16 cellular contexts compared by ENCODE assay signal in the genomic region with DNA sequence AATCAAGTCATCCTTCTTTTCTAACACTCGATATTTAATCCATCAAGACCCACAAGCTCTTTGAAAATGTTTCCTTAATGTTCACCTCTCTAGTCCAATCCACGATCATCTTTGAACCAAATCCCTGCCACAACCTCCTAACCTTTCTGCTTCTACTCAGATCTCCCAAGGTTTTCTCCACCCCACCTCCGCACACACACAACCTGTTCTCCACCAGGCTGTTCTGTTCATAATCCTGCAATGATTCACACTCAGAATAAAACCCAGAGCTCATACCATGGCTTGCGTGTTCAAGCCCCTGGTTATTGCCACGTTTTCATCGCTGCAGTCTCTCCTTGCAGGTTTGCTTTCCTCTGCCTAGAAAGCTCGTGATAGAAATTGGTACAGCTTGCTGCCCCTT. TPM values are rescaled to one million over a fixed set of nuclear protein-coding genes. Genes with fewer than 3 reads are reported as not detected.
DNase-seq lines count a peak whose midpoint lies in the region; ATAC-seq and TF ChIP-seq lines count a peak whose summit lies in the region.
"Had no signal": no experiment of that assay in that cellular context is flagged by ENCODE, and none has a peak within 500 bp of the region (broad histone marks: within the 10 kb centered on the region; RNA-seq: fewer than 3 reads in every experiment).

No MANE protein-coding gene starts in this region.

- peaks cover 9% of the 10 kb centered on the region for H3K4me1 ChIP-seq in mesodermal cell (ENCODE audit: control insufficient read depth, insufficient read depth, low read length, poor library complexity, severe bottlenecking)
- no peaks in the 10 kb centered on the region for H3K4me1 ChIP-seq in uterus

- WGBS in mesodermal cell (ENCODE audit: insufficient coverage in 2 of 2), 2 experiments, result 96% methylated on average over 6 to 7 of the region's 7 CpGs

- ATAC-seq in natural killer cell, result no peak
- ATAC-seq in natural killer cell treated with Interleukin-12 subunit alpha and Interleukin-12 subunit beta and Interleukin-15 and Interleukin-18, amount 100 ng/mL, for 72 hours, result no peak
- ATAC-seq in HG02938 (IDR thresholded peaks at IDR 0.05; ENCODE audit: unreplicated experiment), result no peak
- ATAC-seq in HG03378 (IDR thresholded peaks at IDR 0.05; ENCODE audit: unreplicated experiment), result no peak
- ATAC-seq: PC-3 had no signal

- H3K4me3 ChIP-seq in mesodermal cell (ENCODE audit: extremely low read depth, insufficient read depth, low read length, poor library complexity, severe bottlenecking) (no peak overlapping the region), uterus (no peak overlapping the region)
- H3K4me3 ChIP-seq: BLaER1 treated with 17β-estradiol and CSF1 and Interleukin-3, amounts not matched to agents 10 nM and 100 nM had no signal

- no peak for TF ChIP-seq POLR2A in uterus (IDR thresholded peaks at IDR 0.05)

- intact Hi-C loops in natural killer cell (cut with micrococcal nuclease) (loop anchor here (10.0 kb wide), 2 partner anchors 189 to 681 kb away; no protein-coding TSS in a partner anchor), uterus (cut with DNase I; ENCODE audit: low total_unique reads) (no loop called here)

- H3K27ac ChIP-seq in mesodermal cell (ENCODE audit: low read depth, low read length, severe bottlenecking) (peak overlapping the region; percentile 2), uterus (no peak overlapping the region)
- H3K27ac ChIP-seq: 22Rv1; BLaER1 treated with 17β-estradiol and CSF1 and Interleukin-3, amounts not matched to agents 10 nM and 100 nM; KMS-11 had no signal

- peak; percentile 10 for DNase-seq in DMS53 (lab: John Stamatoyannopoulos, UW)
- DNase-seq in DMS53 treated with DMSO at 0.1 percent for 48 hours (lab: John Stamatoyannopoulos, UW; ENCODE audit: unreplicated experiment), result no peak
- no peak for DNase-seq in natural killer cell
- no peak for DNase-seq in natural killer cell treated with Interleukin-12 subunit alpha and Interleukin-12 subunit beta and Interleukin-15 and Interleukin-18, amount 100 ng/mL, for 72 hours (ENCODE audit: low spot score)
- no peak for DNase-seq in uterus
- DNase-seq: NCI-H1092, NCI-H2107, NCI-H226, NCI-H526 treated with DMSO at 0.1 percent for 48 hours, PC-3 had no signal

- peaks cover 0 to 2% of the 10 kb centered on the region in 2 donors for H3K27me3 Mint-ChIP-seq in natural killer cell (ENCODE audit: low read depth in 2 of 2)
- no peaks in the 10 kb centered on the region for H3K27me3 Mint-ChIP-seq in natural killer cell treated with Interleukin-12 subunit alpha and Interleukin-12 subunit beta and Interleukin-15 and Interleukin-18, amount 100 ng/mL, for 72 hours

- no peak for TF ChIP-seq CTCF in natural killer cell (IDR thresholded peaks at IDR 0.05)
- TF ChIP-seq CTCF in uterus (IDR thresholded peaks at IDR 0.05), result no peak

- no peaks in the 10 kb centered on the region for H3K9me3 Mint-ChIP-seq in natural killer cell
- no peaks in the 10 kb centered on the region for H3K9me3 Mint-ChIP-seq in natural killer cell treated with Interleukin-12 subunit alpha and Interleukin-12 subunit beta and Interleukin-15 and Interleukin-18, amount 100 ng/mL, for 72 hours

- H3K4me3 Mint-ChIP-seq in natural killer cell, result no peak overlapping the region
- H3K4me3 Mint-ChIP-seq in natural killer cell treated with Interleukin-12 subunit alpha and Interleukin-12 subunit beta and Interleukin-15 and Interleukin-18, amount 100 ng/mL, for 72 hours, result no peak overlapping the region

- H3K4me1 Mint-ChIP-seq in natural killer cell, result peaks cover 12 to 21% of the 10 kb centered on the region in 2 donors
- peaks cover 15 to 22% of the 10 kb centered on the region in 2 donors for H3K4me1 Mint-ChIP-seq in natural killer cell treated with Interleukin-12 subunit alpha and Interleukin-12 subunit beta and Interleukin-15 and Interleukin-18, amount 100 ng/mL, for 72 hours (ENCODE audit: low read depth in 2 of 2)

- peaks cover 34% of the 10 kb centered on the region for H3K36me3 ChIP-seq in mesodermal cell (ENCODE audit: control insufficient read depth, insufficient read depth, low read length)
- no peaks in the 10 kb centered on the region for H3K36me3 ChIP-seq in uterus

- no peaks in the 10 kb centered on the region for H3K9me3 ChIP-seq in mesodermal cell (ENCODE audit: control insufficient read depth, low read length)
- H3K9me3 ChIP-seq in uterus, result no peaks in the 10 kb centered on the region
- H3K9me3 ChIP-seq: BLaER1 treated with 17β-estradiol and CSF1 and Interleukin-3, amounts not matched to agents 10 nM and 100 nM had no signal

- H3K36me3 Mint-ChIP-seq in natural killer cell, result no peaks in the 10 kb centered on the region
- peaks cover 4% of the 10 kb centered on the region for H3K36me3 Mint-ChIP-seq in natural killer cell treated with Interleukin-12 subunit alpha and Interleukin-12 subunit beta and Interleukin-15 and Interleukin-18, amount 100 ng/mL, for 72 hours

- no peaks in the 10 kb centered on the region for H3K27me3 ChIP-seq in uterus
- H3K27me3 ChIP-seq: BLaER1 treated with 17β-estradiol and CSF1 and Interleukin-3, amounts not matched to agents 10 nM and 100 nM had no signal

- peak overlapping the region; percentile 64 to 68 for H3K27ac Mint-ChIP-seq in natural killer cell
- peak overlapping the region in 1 of 2 donors; percentile 2 for H3K27ac Mint-ChIP-seq in natural killer cell treated with Interleukin-12 subunit alpha and Interleukin-12 subunit beta and Interleukin-15 and Interleukin-18, amount 100 ng/mL, for 72 hours

RNA-seq across cellular contexts. Expression of a gene that starts 53.8 kb away (rescaled TPM):
- total RNA-seq in natural killer cell (under 1 TPM; 0.70 to 0.95 (median 0.94) TPM), uterus (10 to 100 TPM in 2 of 4 donors, 1 to 10 TPM in 2; 6.4 to 18.3 (median 14.0) TPM)
- total RNA-seq in natural killer cell treated with Interleukin-12 subunit alpha and Interleukin-12 subunit beta and Interleukin-15 and Interleukin-18, amount 100 ng/mL, for 72 hours, result under 1 TPM in 1 of 2 donors, not detected in 1; 0.14 TPM
- polyA plus RNA-seq in mesodermal cell (2013, experiment 1 of 2), result 496 TPM
- 515 TPM for polyA plus RNA-seq in mesodermal cell (2013, experiment 2 of 2)
